1 cellular context compared by ENCODE assay signal in genomic region chr16:11824362-11824761, GRCh38.
TF ChIP-seq lines count a peak whose summit lies in the region.

No MANE protein-coding gene starts in this region.

TF ChIP-seq in HepG2, 621 proteins besides CTCF, POLR2A, EP300 and RAD21 (continued from another document):
- TF ChIP-seq THAP11 (CRISPR knock-in tag; IDR thresholded peaks at IDR 0.05) (0 out of 2 replicates have a peak, but pooled peaks have one; percentile 25), RARA (CRISPR knock-in tag; IDR thresholded peaks at IDR 0.05) (peak; percentile 72), AHDC1 (CRISPR knock-in tag; IDR thresholded peaks at IDR 0.05; ENCODE audit: borderline replicate concordance) (peak; percentile 54; the same call in 1 of the 2 replicates), PPARG (CRISPR knock-in tag; conservative IDR thresholded peaks at IDR 0.05) (0 out of 2 replicates have a peak, but pooled peaks have one; percentile 19), SOX6 (IDR thresholded peaks at IDR 0.05) (no peak), SOX6 (CRISPR knock-in tag; IDR thresholded peaks at IDR 0.05) (peak; percentile 68; the same call in 1 of the 2 replicates), ZNF644 (CRISPR knock-in tag; IDR thresholded peaks at IDR 0.05; ENCODE audit: low read depth) (peak; percentile 91), TFDP2 (CRISPR knock-in tag; IDR thresholded peaks at IDR 0.05) (0 out of 2 replicates have a peak, but pooled peaks have one; percentile 13), ZNF317 (CRISPR knock-in tag; IDR thresholded peaks at IDR 0.05) (peak; percentile 40; the same call in 1 of the 2 replicates), HNRNPH1 (optimal IDR thresholded peaks at IDR 0.05; ENCODE audit: low read depth, low read length) (no peak), KDM1A (CRISPR knock-in tag; IDR thresholded peaks at IDR 0.05) (peak; percentile 44; the same call in 1 of the 2 replicates), ZBED4 (CRISPR knock-in tag; IDR thresholded peaks at IDR 0.05; ENCODE audit: borderline replicate concordance) (0 out of 2 replicates have a peak, but pooled peaks have one; percentile 36), ZNF331 (CRISPR knock-in tag; IDR thresholded peaks at IDR 0.05) (peak; percentile 31; the same call in 1 of the 2 replicates), POGZ (CRISPR knock-in tag; IDR thresholded peaks at IDR 0.05) (peak; percentile 33; the same call in 1 of the 2 replicates), ZNF292 (CRISPR knock-in tag; IDR thresholded peaks at IDR 0.05; ENCODE audit: borderline replicate concordance, low read depth) (peak; percentile 38; the same call in 1 of the 2 replicates), CEBPG (CRISPR knock-in tag; IDR thresholded peaks at IDR 0.05) (peak; percentile 83), ZNF792 (CRISPR knock-in tag; IDR thresholded peaks at IDR 0.05) (peak; percentile 53; the same call in 1 of the 2 replicates), MTA1 (CRISPR knock-in tag; IDR thresholded peaks at IDR 0.05; ENCODE audit: borderline replicate concordance) (no peak), HOMEZ (CRISPR knock-in tag; IDR thresholded peaks at IDR 0.05; ENCODE audit: low read depth) (0 out of 2 replicates have a peak, but pooled peaks have one; percentile 37), PATZ1 (CRISPR knock-in tag; IDR thresholded peaks at IDR 0.05) (peak; percentile 84), THRA (CRISPR knock-in tag; IDR thresholded peaks at IDR 0.05; ENCODE audit: borderline replicate concordance) (peak; percentile 98), KLF6 (CRISPR knock-in tag; IDR thresholded peaks at IDR 0.05) (no peak), CBFB (CRISPR knock-in tag; IDR thresholded peaks at IDR 0.05) (peak; percentile 84), NCOR1 (IDR thresholded peaks at IDR 0.05; ENCODE audit: borderline replicate concordance, low read length) (peak; percentile 87; the same call in 1 of the 2 replicates), PRDM10 (CRISPR knock-in tag; IDR thresholded peaks at IDR 0.05; ENCODE audit: low read depth) (peak; percentile 34; the same call in 1 of the 2 replicates), MIXL1 (CRISPR knock-in tag; IDR thresholded peaks at IDR 0.05) (peak; percentile 90)
